In the genomic region with DNA sequence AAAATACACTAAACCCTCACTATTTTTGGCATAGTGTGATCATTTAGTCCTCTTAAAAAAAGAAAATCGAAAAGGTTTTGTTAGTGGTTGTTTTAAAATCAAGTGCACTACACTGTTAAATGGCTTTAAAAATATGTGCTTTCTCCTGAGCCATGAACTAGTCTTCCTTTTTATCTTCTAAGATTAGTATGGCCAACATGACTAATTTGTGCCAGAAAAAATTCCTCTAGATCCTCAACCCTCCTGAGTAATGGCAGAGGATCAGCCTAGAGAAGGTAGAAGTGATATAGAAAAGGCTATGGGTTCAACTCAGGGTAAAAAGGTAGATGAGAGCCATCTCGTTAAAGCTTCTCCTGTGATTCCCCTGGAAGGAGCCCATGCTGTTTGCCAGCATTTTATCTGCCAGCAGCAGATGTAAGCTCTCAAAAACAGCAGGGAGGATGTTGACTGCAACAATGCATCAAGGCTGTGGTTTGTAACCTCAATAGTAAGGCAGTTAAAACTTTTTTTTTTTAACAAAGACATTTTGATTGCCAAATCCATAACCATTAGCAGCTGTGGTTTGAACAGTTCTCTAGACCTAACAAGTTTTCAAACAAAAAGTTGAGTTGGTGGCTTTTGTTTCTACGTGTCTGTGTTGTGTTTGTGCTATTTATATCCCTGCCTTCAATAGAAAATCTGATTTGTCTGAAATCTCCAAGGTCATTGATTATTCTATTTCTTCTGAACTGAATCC, we compare ENCODE assay signal across 2 cellular contexts.
TF ChIP-seq lines count a peak whose summit lies in the region.

No MANE protein-coding gene starts in this region.

TF ChIP-seq in IMR-90, 13 proteins besides CTCF, POLR2A, EP300 and RAD21:
- TF ChIP-seq MAFK (IDR thresholded peaks at IDR 0.05; ENCODE audit: low read depth, low read length) (no peak), CEBPB (IDR thresholded peaks at IDR 0.05; ENCODE audit: low read depth, low read length) (peak; percentile 67)

TF ChIP-seq in SK-N-SH, 30 proteins besides CTCF, POLR2A, EP300 and RAD21:
- no peak for TF ChIP-seq SMC3 (IDR thresholded peaks at IDR 0.05; ENCODE audit: low read depth, low read length)
- no peak for TF ChIP-seq NRF1 (IDR thresholded peaks at IDR 0.05; ENCODE audit: low read depth, low read length)
- TF ChIP-seq, protein P1, sequence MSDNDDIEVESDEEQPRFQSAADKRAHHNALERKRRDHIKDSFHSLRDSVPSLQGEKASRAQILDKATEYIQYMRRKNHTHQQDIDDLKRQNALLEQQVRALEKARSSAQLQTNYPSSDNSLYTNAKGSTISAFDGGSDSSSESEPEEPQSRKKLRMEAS (IDR thresholded peaks at IDR 0.05; ENCODE audit: low read depth): peak; percentile 47; the same call in 1 of the 2 replicates
- no peak for TF ChIP-seq GABPA (IDR thresholded peaks at IDR 0.05; ENCODE audit: low read depth)
- TF ChIP-seq GATA2 (CRISPR knock-in tag; IDR thresholded peaks at IDR 0.05): no peak
- no peak for TF ChIP-seq EZH2phosphoT487 (IDR thresholded peaks at IDR 0.05; ENCODE audit: borderline replicate concordance, low read depth)
- TF ChIP-seq, protein P2, sequence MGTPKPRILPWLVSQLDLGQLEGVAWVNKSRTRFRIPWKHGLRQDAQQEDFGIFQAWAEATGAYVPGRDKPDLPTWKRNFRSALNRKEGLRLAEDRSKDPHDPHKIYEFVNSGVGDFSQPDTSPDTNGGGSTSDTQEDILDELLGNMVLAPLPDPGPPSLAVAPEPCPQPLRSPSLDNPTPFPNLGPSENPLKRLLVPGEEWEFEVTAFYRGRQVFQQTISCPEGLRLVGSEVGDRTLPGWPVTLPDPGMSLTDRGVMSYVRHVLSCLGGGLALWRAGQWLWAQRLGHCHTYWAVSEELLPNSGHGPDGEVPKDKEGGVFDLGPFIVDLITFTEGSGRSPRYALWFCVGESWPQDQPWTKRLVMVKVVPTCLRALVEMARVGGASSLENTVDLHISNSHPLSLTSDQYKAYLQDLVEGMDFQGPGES (IDR thresholded peaks at IDR 0.05; ENCODE audit: low read depth, low read length): no peak
- no peak for TF ChIP-seq YY1 (IDR thresholded peaks at IDR 0.05; ENCODE audit: low read depth)
- TF ChIP-seq FOSL2 (IDR thresholded peaks at IDR 0.05; ENCODE audit: borderline replicate concordance, low read depth): peak; percentile 19; the same call in 1 of the 2 replicates
- TF ChIP-seq NFIC (IDR thresholded peaks at IDR 0.05; ENCODE audit: borderline replicate concordance): peak; percentile 85
- TF ChIP-seq JUND (IDR thresholded peaks at IDR 0.05): peak; percentile 55; the same call in 1 of the 2 replicates
- no peak for TF ChIP-seq RCOR1 (IDR thresholded peaks at IDR 0.05; ENCODE audit: low read length)
- no peak for TF ChIP-seq FOXJ3 (CRISPR knock-in tag; IDR thresholded peaks at IDR 0.05)
- TF ChIP-seq, protein P3, sequence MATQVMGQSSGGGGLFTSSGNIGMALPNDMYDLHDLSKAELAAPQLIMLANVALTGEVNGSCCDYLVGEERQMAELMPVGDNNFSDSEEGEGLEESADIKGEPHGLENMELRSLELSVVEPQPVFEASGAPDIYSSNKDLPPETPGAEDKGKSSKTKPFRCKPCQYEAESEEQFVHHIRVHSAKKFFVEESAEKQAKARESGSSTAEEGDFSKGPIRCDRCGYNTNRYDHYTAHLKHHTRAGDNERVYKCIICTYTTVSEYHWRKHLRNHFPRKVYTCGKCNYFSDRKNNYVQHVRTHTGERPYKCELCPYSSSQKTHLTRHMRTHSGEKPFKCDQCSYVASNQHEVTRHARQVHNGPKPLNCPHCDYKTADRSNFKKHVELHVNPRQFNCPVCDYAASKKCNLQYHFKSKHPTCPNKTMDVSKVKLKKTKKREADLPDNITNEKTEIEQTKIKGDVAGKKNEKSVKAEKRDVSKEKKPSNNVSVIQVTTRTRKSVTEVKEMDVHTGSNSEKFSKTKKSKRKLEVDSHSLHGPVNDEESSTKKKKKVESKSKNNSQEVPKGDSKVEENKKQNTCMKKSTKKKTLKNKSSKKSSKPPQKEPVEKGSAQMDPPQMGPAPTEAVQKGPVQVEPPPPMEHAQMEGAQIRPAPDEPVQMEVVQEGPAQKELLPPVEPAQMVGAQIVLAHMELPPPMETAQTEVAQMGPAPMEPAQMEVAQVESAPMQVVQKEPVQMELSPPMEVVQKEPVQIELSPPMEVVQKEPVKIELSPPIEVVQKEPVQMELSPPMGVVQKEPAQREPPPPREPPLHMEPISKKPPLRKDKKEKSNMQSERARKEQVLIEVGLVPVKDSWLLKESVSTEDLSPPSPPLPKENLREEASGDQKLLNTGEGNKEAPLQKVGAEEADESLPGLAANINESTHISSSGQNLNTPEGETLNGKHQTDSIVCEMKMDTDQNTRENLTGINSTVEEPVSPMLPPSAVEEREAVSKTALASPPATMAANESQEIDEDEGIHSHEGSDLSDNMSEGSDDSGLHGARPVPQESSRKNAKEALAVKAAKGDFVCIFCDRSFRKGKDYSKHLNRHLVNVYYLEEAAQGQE (IDR thresholded peaks at IDR 0.05; ENCODE audit: low read depth, low read length): no peak
- no peak for TF ChIP-seq MXI1 (IDR thresholded peaks at IDR 0.05; ENCODE audit: low read depth, low read length)
- TF ChIP-seq TCF12 (IDR thresholded peaks at IDR 0.05): peak; percentile 95
- no peak for TF ChIP-seq FOXM1 (IDR thresholded peaks at IDR 0.05; ENCODE audit: low read depth)
- no peak for TF ChIP-seq CHD2 (IDR thresholded peaks at IDR 0.05; ENCODE audit: low read length, partially characterized antibody)
- peak; percentile 68; the same call in 1 of the 2 replicates for TF ChIP-seq POLR2AphosphoS5 (IDR thresholded peaks at IDR 0.05; ENCODE audit: low read depth, low read length)
- TF ChIP-seq, protein P4, sequence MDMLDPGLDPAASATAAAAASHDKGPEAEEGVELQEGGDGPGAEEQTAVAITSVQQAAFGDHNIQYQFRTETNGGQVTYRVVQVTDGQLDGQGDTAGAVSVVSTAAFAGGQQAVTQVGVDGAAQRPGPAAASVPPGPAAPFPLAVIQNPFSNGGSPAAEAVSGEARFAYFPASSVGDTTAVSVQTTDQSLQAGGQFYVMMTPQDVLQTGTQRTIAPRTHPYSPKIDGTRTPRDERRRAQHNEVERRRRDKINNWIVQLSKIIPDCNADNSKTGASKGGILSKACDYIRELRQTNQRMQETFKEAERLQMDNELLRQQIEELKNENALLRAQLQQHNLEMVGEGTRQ (IDR thresholded peaks at IDR 0.05; ENCODE audit: borderline replicate concordance, low read depth, low read length): no peak
- TF ChIP-seq MEF2A (IDR thresholded peaks at IDR 0.05; ENCODE audit: borderline replicate concordance, low read depth): no peak; the same call in 1 of the 2 replicates
- TF ChIP-seq TAF1 (IDR thresholded peaks at IDR 0.05; ENCODE audit: borderline replicate concordance, low read depth, low read length): no peak
- no peak for TF ChIP-seq TEAD4 (IDR thresholded peaks at IDR 0.05; ENCODE audit: borderline replicate concordance, insufficient read depth)
- TF ChIP-seq, protein P5, sequence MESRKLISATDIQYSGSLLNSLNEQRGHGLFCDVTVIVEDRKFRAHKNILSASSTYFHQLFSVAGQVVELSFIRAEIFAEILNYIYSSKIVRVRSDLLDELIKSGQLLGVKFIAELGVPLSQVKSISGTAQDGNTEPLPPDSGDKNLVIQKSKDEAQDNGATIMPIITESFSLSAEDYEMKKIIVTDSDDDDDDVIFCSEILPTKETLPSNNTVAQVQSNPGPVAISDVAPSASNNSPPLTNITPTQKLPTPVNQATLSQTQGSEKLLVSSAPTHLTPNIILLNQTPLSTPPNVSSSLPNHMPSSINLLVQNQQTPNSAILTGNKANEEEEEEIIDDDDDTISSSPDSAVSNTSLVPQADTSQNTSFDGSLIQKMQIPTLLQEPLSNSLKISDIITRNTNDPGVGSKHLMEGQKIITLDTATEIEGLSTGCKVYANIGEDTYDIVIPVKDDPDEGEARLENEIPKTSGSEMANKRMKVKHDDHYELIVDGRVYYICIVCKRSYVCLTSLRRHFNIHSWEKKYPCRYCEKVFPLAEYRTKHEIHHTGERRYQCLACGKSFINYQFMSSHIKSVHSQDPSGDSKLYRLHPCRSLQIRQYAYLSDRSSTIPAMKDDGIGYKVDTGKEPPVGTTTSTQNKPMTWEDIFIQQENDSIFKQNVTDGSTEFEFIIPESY (IDR thresholded peaks at IDR 0.05; ENCODE audit: borderline replicate concordance, low read depth): no peak
- TF ChIP-seq, protein P6, sequence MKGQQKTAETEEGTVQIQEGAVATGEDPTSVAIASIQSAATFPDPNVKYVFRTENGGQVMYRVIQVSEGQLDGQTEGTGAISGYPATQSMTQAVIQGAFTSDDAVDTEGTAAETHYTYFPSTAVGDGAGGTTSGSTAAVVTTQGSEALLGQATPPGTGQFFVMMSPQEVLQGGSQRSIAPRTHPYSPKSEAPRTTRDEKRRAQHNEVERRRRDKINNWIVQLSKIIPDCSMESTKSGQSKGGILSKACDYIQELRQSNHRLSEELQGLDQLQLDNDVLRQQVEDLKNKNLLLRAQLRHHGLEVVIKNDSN (IDR thresholded peaks at IDR 0.05; ENCODE audit: borderline replicate concordance, low read depth): no peak
- TF ChIP-seq SIN3A (IDR thresholded peaks at IDR 0.05; ENCODE audit: borderline replicate concordance, low read depth, low read length): peak; percentile 70; the same call in 1 of the 2 replicates
- peak; percentile 41; the same call in 1 of the 2 replicates for TF ChIP-seq RXRA (IDR thresholded peaks at IDR 0.05; ENCODE audit: borderline replicate concordance, low read depth)
- TF ChIP-seq, protein P7, sequence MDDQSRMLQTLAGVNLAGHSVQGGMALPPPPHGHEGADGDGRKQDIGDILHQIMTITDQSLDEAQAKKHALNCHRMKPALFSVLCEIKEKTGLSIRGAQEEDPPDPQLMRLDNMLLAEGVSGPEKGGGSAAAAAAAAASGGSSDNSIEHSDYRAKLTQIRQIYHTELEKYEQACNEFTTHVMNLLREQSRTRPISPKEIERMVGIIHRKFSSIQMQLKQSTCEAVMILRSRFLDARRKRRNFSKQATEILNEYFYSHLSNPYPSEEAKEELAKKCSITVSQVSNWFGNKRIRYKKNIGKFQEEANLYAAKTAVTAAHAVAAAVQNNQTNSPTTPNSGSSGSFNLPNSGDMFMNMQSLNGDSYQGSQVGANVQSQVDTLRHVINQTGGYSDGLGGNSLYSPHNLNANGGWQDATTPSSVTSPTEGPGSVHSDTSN (IDR thresholded peaks at IDR 0.05): peak; percentile 82
- no peak for TF ChIP-seq ELF1 (IDR thresholded peaks at IDR 0.05)
